In genomic region chr22:39388261-39389011, GRCh38 we compare ENCODE assay signal across 8 cellular contexts. TPM values are rescaled to one million over a fixed set of nuclear protein-coding genes. Genes with fewer than 3 reads are reported as not detected.
DNase-seq lines count a peak whose midpoint lies in the region; ATAC-seq, FAIRE-seq and TF ChIP-seq lines count a peak whose summit lies in the region.

No MANE protein-coding gene starts in this region.

- H3K27me3 Mint-ChIP-seq in activated CD4-positive, alpha-beta T cell treated with anti-CD3 and anti-CD28 coated beads, Interleukin-2, amount 10 ng/mL, durations not matched to agents 24 days and 14 days: no peaks in the 10 kb centered on the region

- H3K27ac Mint-ChIP-seq in activated CD4-positive, alpha-beta T cell treated with anti-CD3 and anti-CD28 coated beads, Interleukin-2, amount 10 ng/mL, durations not matched to agents 24 days and 14 days: peak overlapping the region; percentile 81

- POLR2A ChIA-PET in HepG2 (lab: Yijun Ruan, JAX): no interaction called here

- in situ Hi-C loops in GM13977 (cut with MboI; ENCODE audit: low pct_unique_long_range_greater_than_20kb, low sequenced_read_pairs, unreplicated experiment): no loop called here
- in situ Hi-C loops in HepG2 (cut with HindIII; ENCODE audit: extremely low pct_ligation_motif_present, low pct_unique_long_range_greater_than_20kb): no loop called here

- peak overlapping the region; percentile 59 to 80 (median 67) for H3K4me3 ChIP-seq in HepG2 (replicated peaks in 1 of 3; ENCODE audit: insufficient read depth in 1 of 3, low read depth in 2 of 3, low read length in 3 of 3)

- no peaks in the 10 kb centered on the region for H3K79me2 ChIP-seq in HepG2 (ENCODE audit: insufficient read depth, low read length)

- no peaks in the 10 kb centered on the region for H3K9me3 Mint-ChIP-seq in activated CD4-positive, alpha-beta T cell treated with anti-CD3 and anti-CD28 coated beads, Interleukin-2, amount 10 ng/mL, durations not matched to agents 24 days and 14 days

- no peak for TF ChIP-seq CTCF in GM13977 (IDR thresholded peaks at IDR 0.05; ENCODE audit: extremely low read depth, insufficient read depth, missing control alignments)
- no peak for TF ChIP-seq CTCF in HepG2 (CRISPR knock-in tag; IDR thresholded peaks at IDR 0.05)

- H3K4me3 Mint-ChIP-seq in activated CD4-positive, alpha-beta T cell treated with anti-CD3 and anti-CD28 coated beads, Interleukin-2, amount 10 ng/mL, durations not matched to agents 24 days and 14 days: peak overlapping the region; percentile 86

- intact Hi-C loops in activated CD4-positive, alpha-beta T cell treated with anti-CD3 and anti-CD28 coated beads, Interleukin-2, amount 10 ng/mL, durations not matched to agents 24 days and 14 days (cut with micrococcal nuclease): loop anchor here (1.0 kb wide), 1 partner anchor 11 kb away; the partner anchor contains the start of gene TAB1
- intact Hi-C loops in HepG2 (cut with micrococcal nuclease; ENCODE audit: unreplicated experiment): loop anchor here (1.0 kb wide), 1 partner anchor 11 kb away; the partner anchor contains the start of gene TAB1

- no peak for FAIRE-seq in HepG2 (lab: Jason Lieb, UNC)

- H3K9me3 ChIP-seq in HepG2 (ENCODE audit: low read length): no peaks in the 10 kb centered on the region

- TF ChIP-seq EP300 in HepG2 (IDR thresholded peaks at IDR 0.05; ENCODE audit: low read depth in 2 of 2, low read length in 2 of 2) (no peak), HepG2 (CRISPR knock-in tag; IDR thresholded peaks at IDR 0.05; ENCODE audit: borderline replicate concordance) (no peak)

- peaks cover 0 to 15% of the 10 kb centered on the region in 2 experiments; a peak in 2 of 5 replicates for H3K27me3 ChIP-seq in HepG2 (ENCODE audit: control insufficient read depth in 1 of 2, insufficient read depth in 2 of 2, low read length in 2 of 2)

- H3K27ac ChIP-seq in HepG2 (ENCODE audit: extremely low read length, insufficient read depth, low read length): no peak overlapping the region

- peak overlapping the region; percentile 91 for H3K4me2 ChIP-seq in HepG2 (ENCODE audit: low read depth, low read length)

- no TSS peak for BruUV-seq in HepG2 (replicated peaks; lab: Mats Ljungman, UMichigan)

- no peak overlapping the region for H2AFZ ChIP-seq in HepG2 (ENCODE audit: low read length)

- ATAC-seq in HepG2: peak; percentile 94

- no peaks in the 10 kb centered on the region for H3K36me3 Mint-ChIP-seq in activated CD4-positive, alpha-beta T cell treated with anti-CD3 and anti-CD28 coated beads, Interleukin-2, amount 10 ng/mL, durations not matched to agents 24 days and 14 days (ENCODE audit: low read depth)

- TF ChIP-seq RAD21 in HepG2 (CRISPR knock-in tag; IDR thresholded peaks at IDR 0.05): no peak

- CTCF ChIA-PET in HepG2 (lab: Yijun Ruan, JAX; ENCODE audit: low intra/inter-chr PET ratio, low total read pairs): no interaction called here

- no peaks in the 10 kb centered on the region for H3K36me3 ChIP-seq in HepG2 (replicated peaks in 1 of 2; ENCODE audit: control insufficient read depth in 1 of 2, insufficient read depth in 2 of 2, low read length in 2 of 2)

- no peaks in the 10 kb centered on the region for H4K20me1 ChIP-seq in HepG2 (ENCODE audit: insufficient read depth, low read length)

- DNase-seq in GM13977 (ENCODE audit: low spot score): peak; percentile 86
- peak; percentile 74 for DNase-seq in NCI-H1092 (lab: John Stamatoyannopoulos, UW)
- DNase-seq in activated CD4-positive, alpha-beta T cell treated with anti-CD3 and anti-CD28 coated beads, Interleukin-2, amount 10 ng/mL, durations not matched to agents 24 days and 14 days: peak; percentile 96
- peak; percentile 42 to 80 for DNase-seq in dermis microvascular lymphatic vessel endothelial cell (ENCODE audit: low read depth in 2 of 2)
- peak; percentile 80 for DNase-seq in HepG2 (ENCODE audit: low spot score)
- DNase-seq in stimulated activated CD4-positive, alpha-beta T cell treated with anti-CD3 and anti-CD28 coated beads, Interleukin-2, amount 100 ng/mL, for 24 hours: peak; percentile 73 to 79
- no peak for DNase-seq in NCI-H446 treated with DMSO at 0.1 percent for 48 hours (lab: John Stamatoyannopoulos, UW)
- no peak for DNase-seq in NCI-H2196 treated with DMSO at 0.1 percent for 48 hours (lab: John Stamatoyannopoulos, UW; ENCODE audit: unreplicated experiment)

- no peaks in the 10 kb centered on the region; the same call in 1 of the 2 replicates for H3K4me1 ChIP-seq in HepG2 (ENCODE audit: insufficient read depth, low read length)

- H3K9ac ChIP-seq in HepG2 (ENCODE audit: insufficient read depth, low read depth, low read length): peak overlapping the region; percentile 36; the same call in 1 of the 2 replicates

- no peak for TF ChIP-seq POLR2A in HepG2 (IDR thresholded peaks at IDR 0.05; ENCODE audit: insufficient read depth in 1 of 2, low read depth in 2 of 2, low read length in 2 of 2)

- peaks cover 13% of the 10 kb centered on the region for H3K4me1 Mint-ChIP-seq in activated CD4-positive, alpha-beta T cell treated with anti-CD3 and anti-CD28 coated beads, Interleukin-2, amount 10 ng/mL, durations not matched to agents 24 days and 14 days

- 19% methylated on average over 32 of the region's 56 CpGs for WGBS in HepG2 (ENCODE audit: low lambda C conversion rate)

TF ChIP-seq in HepG2, 621 proteins besides CTCF, POLR2A, EP300 and RAD21 (continues in another document):
- TF ChIP-seq RXRB (CRISPR knock-in tag; IDR thresholded peaks at IDR 0.05; ENCODE audit: borderline replicate concordance) (no peak), HMG20B (CRISPR knock-in tag; conservative IDR thresholded peaks at IDR 0.05) (no peak)

RNA-seq across cellular contexts. Expression of gene TAB1, which starts 11.1 kb away (rescaled TPM):
- total RNA-seq in activated CD4-positive, alpha-beta T cell treated with anti-CD3 and anti-CD28 coated beads, Interleukin-2, amount 10 ng/mL, durations not matched to agents 24 days and 14 days: 24.9 and 27.0 TPM in 2 replicates
- 10.7 and 11.4 TPM in 2 replicates for total RNA-seq in dermis microvascular lymphatic vessel endothelial cell
- total RNA-seq in HepG2 (2016; rRNA removed; fragmentation: Illumina TruSeq; extraction: Trizol): 12.8 and 14.3 TPM in 2 replicates
- total RNA-seq in HepG2 (2016; cell fraction: cytosol; rRNA removed; fragmentation: Illumina TruSeq; extraction: Trizol; ENCODE audit: low read depth): 2.3 and 2.9 TPM in 2 replicates
- 11.6 and 13.1 TPM in 2 replicates for total RNA-seq in HepG2 (2016; cell fraction: insoluble cytoplasmic fraction; rRNA removed; fragmentation: Illumina TruSeq; extraction: Trizol)
- 4.8 and 4.9 TPM in 2 replicates for total RNA-seq in HepG2 (2016; cell fraction: membrane; rRNA removed; fragmentation: Illumina TruSeq; extraction: Trizol)
- 11.8 and 13.5 TPM in 2 replicates for total RNA-seq in HepG2 (2016; cell fraction: nucleus; rRNA removed; fragmentation: Illumina TruSeq; extraction: Trizol)
- polyA plus RNA-seq in HepG2 (2011; rRNA removed): 15.9 and 22.2 TPM in 2 replicates
- 11.2 and 19.2 TPM in 2 replicates for polyA plus RNA-seq in HepG2 (2011; cell fraction: cytosol; rRNA removed)
- 47.3 and 47.9 TPM in 2 replicates for polyA plus RNA-seq in HepG2 (2011; cell fraction: nucleus; rRNA removed)
- 12.7 and 15.0 TPM in 2 replicates for polyA plus RNA-seq in HepG2 (2012)
- polyA plus RNA-seq in HepG2 (2016; cell fraction: cytosol; fragmentation: Illumina TruSeq; extraction: Trizol; ENCODE audit: low read depth): 1.2 and 1.7 TPM in 2 replicates
- polyA plus RNA-seq in HepG2 (2016; cell fraction: insoluble cytoplasmic fraction; fragmentation: Illumina TruSeq; extraction: Trizol; ENCODE audit: low read depth): 11.3 and 13.8 TPM in 2 replicates
- 3.3 and 3.4 TPM in 2 replicates for polyA plus RNA-seq in HepG2 (2016; cell fraction: membrane; fragmentation: Illumina TruSeq; extraction: Trizol; ENCODE audit: low read depth)
- 22.8 and 23.0 TPM in 2 replicates for polyA plus RNA-seq in HepG2 (2016; cell fraction: nucleus; fragmentation: Illumina TruSeq; extraction: Trizol; ENCODE audit: insufficient read depth, low read depth)
- polyA minus RNA-seq in HepG2 (2011; rRNA and poly(A)+ RNA removed; ENCODE audit: low replicate concordance): 12.7 and 34.2 TPM in 2 replicates
- 9.8 and 12.7 TPM in 2 replicates for polyA minus RNA-seq in HepG2 (2011; cell fraction: cytosol; rRNA and poly(A)+ RNA removed)
- 14.4 and 15.1 TPM in 2 replicates for polyA minus RNA-seq in HepG2 (2011; cell fraction: nucleus; rRNA and poly(A)+ RNA removed)

RNA-seq across cellular contexts. Expression of gene SYNGR1, which starts 38.6 kb away (rescaled TPM):
- total RNA-seq in activated CD4-positive, alpha-beta T cell treated with anti-CD3 and anti-CD28 coated beads, Interleukin-2, amount 10 ng/mL, durations not matched to agents 24 days and 14 days: not detected in 2 replicates
- 0.39 and 0.89 TPM in 2 replicates for total RNA-seq in dermis microvascular lymphatic vessel endothelial cell
- 0.27 TPM in 1 of 2 replicates, not detected in the other for total RNA-seq in HepG2 (2016; rRNA removed; fragmentation: Illumina TruSeq; extraction: Trizol)
- total RNA-seq in HepG2 (2016; cell fraction: cytosol; rRNA removed; fragmentation: Illumina TruSeq; extraction: Trizol; ENCODE audit: low read depth): 0.71 TPM in 2 replicates
- total RNA-seq in HepG2 (2016; cell fraction: insoluble cytoplasmic fraction; rRNA removed; fragmentation: Illumina TruSeq; extraction: Trizol): 0.21 and 0.39 TPM in 2 replicates
- total RNA-seq in HepG2 (2016; cell fraction: membrane; rRNA removed; fragmentation: Illumina TruSeq; extraction: Trizol): 0.19 and 0.48 TPM in 2 replicates
- 0.25 TPM in 1 of 2 replicates, not detected in the other for total RNA-seq in HepG2 (2016; cell fraction: nucleus; rRNA removed; fragmentation: Illumina TruSeq; extraction: Trizol)
- 2.7 and 3.3 TPM in 2 replicates for polyA plus RNA-seq in HepG2 (2011; rRNA removed)
- polyA plus RNA-seq in HepG2 (2011; cell fraction: cytosol; rRNA removed): 2.1 and 3.4 TPM in 2 replicates
- 4.6 and 7.5 TPM in 2 replicates for polyA plus RNA-seq in HepG2 (2011; cell fraction: nucleus; rRNA removed)
- 2.1 and 2.8 TPM in 2 replicates for polyA plus RNA-seq in HepG2 (2012)
- polyA plus RNA-seq in HepG2 (2016; cell fraction: cytosol; fragmentation: Illumina TruSeq; extraction: Trizol; ENCODE audit: low read depth): 1.6 and 1.8 TPM in 2 replicates
- polyA plus RNA-seq in HepG2 (2016; cell fraction: insoluble cytoplasmic fraction; fragmentation: Illumina TruSeq; extraction: Trizol; ENCODE audit: low read depth): 0.53 and 1.0 TPM in 2 replicates
- polyA plus RNA-seq in HepG2 (2016; cell fraction: membrane; fragmentation: Illumina TruSeq; extraction: Trizol; ENCODE audit: low read depth): 0.81 and 1.6 TPM in 2 replicates
- polyA plus RNA-seq in HepG2 (2016; cell fraction: nucleus; fragmentation: Illumina TruSeq; extraction: Trizol; ENCODE audit: insufficient read depth, low read depth): 1.7 and 2.3 TPM in 2 replicates
- 0.82 and 3.0 TPM in 2 replicates for polyA minus RNA-seq in HepG2 (2011; rRNA and poly(A)+ RNA removed; ENCODE audit: low replicate concordance)
- 1.2 TPM in 1 of 2 replicates, not detected in the other for polyA minus RNA-seq in HepG2 (2011; cell fraction: cytosol; rRNA and poly(A)+ RNA removed)
- 0.77 and 1.6 TPM in 2 replicates for polyA minus RNA-seq in HepG2 (2011; cell fraction: nucleus; rRNA and poly(A)+ RNA removed)

Comparison
In these comparisons a context has a peak if more than half of its experiments do, and no peak if none do; other contexts are left out.
1. DNase-seq: peak in GM13977 (single experiment), NCI-H1092 (single experiment), activated CD4-positive, alpha-beta T cell treated with anti-CD3 and anti-CD28 coated beads, Interleukin-2, amount 10 ng/mL, durations not matched to agents 24 days and 14 days (single experiment), dermis microvascular lymphatic vessel endothelial cell (2 of 2), HepG2 (single experiment) and stimulated activated CD4-positive, alpha-beta T cell treated with anti-CD3 and anti-CD28 coated beads, Interleukin-2, amount 100 ng/mL, for 24 hours (2 of 2); none in NCI-H446 treated with DMSO at 0.1 percent for 48 hours (single experiment) and NCI-H2196 treated with DMSO at 0.1 percent for 48 hours (single experiment).